In genomic region chr17:10053976-10054551, GRCh38 we compare ENCODE assay signal across 24 cellular contexts.
DNase-seq lines count a peak whose midpoint lies in the region; ATAC-seq and TF ChIP-seq lines count a peak whose summit lies in the region.
"Had no signal": no experiment of that assay in that cellular context is flagged by ENCODE, and none has a peak within 500 bp of the region (broad histone marks: within the 10 kb centered on the region; RNA-seq: fewer than 3 reads in every experiment).

No MANE protein-coding gene starts in this region.

- no peak for TF ChIP-seq EP300 in ovary (IDR thresholded peaks at IDR 0.05)

- BruUV-seq in mammary epithelial cell (replicated peaks; lab: Mats Ljungman, UMichigan) = no TSS peak

- no peaks in the 10 kb centered on the region for H3K36me3 ChIP-seq in breast epithelium
- H3K36me3 ChIP-seq in mammary epithelial cell (ENCODE audit: insufficient read depth, low read length) = no peaks in the 10 kb centered on the region
- no peaks in the 10 kb centered on the region for H3K36me3 ChIP-seq in heart left ventricle
- H3K36me3 ChIP-seq in uterus = no peaks in the 10 kb centered on the region
- no peaks in the 10 kb centered on the region for H3K36me3 ChIP-seq in ovary
- H3K36me3 ChIP-seq in neural progenitor cell = no peaks in the 10 kb centered on the region
- H3K36me3 ChIP-seq: vagina had no signal

- H3K4me1 ChIP-seq in breast epithelium = no peaks in the 10 kb centered on the region
- no peaks in the 10 kb centered on the region for H3K4me1 ChIP-seq in mammary epithelial cell (ENCODE audit: insufficient read depth, low read length)
- H3K4me1 ChIP-seq in heart left ventricle = peaks cover 0 to 39% (median 10%) of the 10 kb centered on the region in 12 donors
- no peaks in the 10 kb centered on the region for H3K4me1 ChIP-seq in uterus
- no peaks in the 10 kb centered on the region for H3K4me1 ChIP-seq in ovary (ENCODE audit: insufficient read depth)
- H3K4me1 ChIP-seq in neural progenitor cell = no peaks in the 10 kb centered on the region

- H3K27ac Mint-ChIP-seq in nephron (peak overlapping the region; percentile 57 to 85 (median 68)), neural progenitor cell (no peak overlapping the region)
- H3K27ac Mint-ChIP-seq: activated naive CD4-positive, alpha-beta T cell treated with anti-CD3 and anti-CD28 coated beads for 36 hours; activated T-helper 1 cell treated with anti-CD3 and anti-CD28 coated beads, Interleukin-12 subunit alpha, Interleukin-12 subunit beta, Interleukin-2, Interleukin-4 antibody, amounts not matched to agents 30 ng/mL and 10 ng/mL and 1 ng/mL, durations not matched to agents 14 hours and 24 hours and 36 hours had no signal

- H2AFZ ChIP-seq in mammary epithelial cell (ENCODE audit: low read depth, low read length) = no peak overlapping the region
- no peak overlapping the region for H2AFZ ChIP-seq in neural progenitor cell (replicated peaks)

- TF ChIP-seq POLR2A in breast epithelium (IDR thresholded peaks at IDR 0.05) = no peak
- TF ChIP-seq POLR2A in heart left ventricle (IDR thresholded peaks at IDR 0.05) = no peak
- TF ChIP-seq POLR2A in uterus (IDR thresholded peaks at IDR 0.05) = no peak
- TF ChIP-seq POLR2A in ovary (IDR thresholded peaks at IDR 0.05) = no peak

- intact Hi-C loops in breast epithelium (cut with DNase I; ENCODE audit: low total_unique reads) (no loop called here), mammary epithelial cell (cut with micrococcal nuclease) (no loop called here), heart left ventricle (cut with DNase I) (no loop called here), uterus (cut with DNase I; ENCODE audit: low total_unique reads) (no loop called here), ovary (cut with DNase I) (no loop called here)

- WGBS in mammary epithelial cell (ENCODE audit: low coverage, missing lambda C conversion rate) = 69% methylated on average over 8 of the region's 8 CpGs
- WGBS in heart left ventricle, 4 donors = 63 to 81% (median 71%) methylated on average over 8 of the region's 8 CpGs
- WGBS in ovary, 3 donors = 45 to 56% (median 56%) methylated on average over 8 of the region's 8 CpGs

- H3K36me3 Mint-ChIP-seq in nephron (ENCODE audit: low read depth) (no peaks in the 10 kb centered on the region), neural progenitor cell (no peaks in the 10 kb centered on the region)

- H3K4me1 Mint-ChIP-seq in nephron = peaks cover 44% of the 10 kb centered on the region
- peaks cover 8% of the 10 kb centered on the region for H3K4me1 Mint-ChIP-seq in neural progenitor cell

- H3K27me3 ChIP-seq in breast epithelium (no peaks in the 10 kb centered on the region), mammary epithelial cell (ENCODE audit: insufficient read depth, low read length) (no peaks in the 10 kb centered on the region), heart left ventricle (no peaks in the 10 kb centered on the region), uterus (no peaks in the 10 kb centered on the region), ovary (no peaks in the 10 kb centered on the region), neural progenitor cell (no peaks in the 10 kb centered on the region)
- H3K27me3 ChIP-seq: testis, vagina had no signal

- no peak for TF ChIP-seq CTCF in breast epithelium (IDR thresholded peaks at IDR 0.05)
- no peak for TF ChIP-seq CTCF in mammary epithelial cell (conservative IDR thresholded peaks at IDR 0.05 in 1 of 2, IDR thresholded peaks at IDR 0.05 in 1 of 2; ENCODE audit: extremely low read depth in 1 of 2, insufficient read depth in 1 of 2, low read depth in 1 of 2, low read length in 2 of 2)
- TF ChIP-seq CTCF in heart left ventricle (IDR thresholded peaks at IDR 0.05) = no peak
- no peak for TF ChIP-seq CTCF in nephron (IDR thresholded peaks at IDR 0.05; ENCODE audit: unreplicated experiment in 3 of 3)
- TF ChIP-seq CTCF in uterus (IDR thresholded peaks at IDR 0.05) = no peak
- no peak for TF ChIP-seq CTCF in ovary (IDR thresholded peaks at IDR 0.05)
- TF ChIP-seq CTCF in neural progenitor cell (IDR thresholded peaks at IDR 0.05) = no peak

- dilution Hi-C loops in mammary epithelial cell (cut with HindIII; ENCODE audit: low sequenced_read_pairs) = loop anchor here (5.0 kb wide), 1 partner anchor 37 kb away; no protein-coding TSS in a partner anchor

- H3K9me3 ChIP-seq in breast epithelium = no peaks in the 10 kb centered on the region
- H3K9me3 ChIP-seq in mammary epithelial cell (replicated peaks; ENCODE audit: insufficient read depth, low read length) = peaks cover 24% of the 10 kb centered on the region
- no peaks in the 10 kb centered on the region for H3K9me3 ChIP-seq in heart left ventricle
- H3K9me3 ChIP-seq in uterus = no peaks in the 10 kb centered on the region
- H3K9me3 ChIP-seq in ovary = no peaks in the 10 kb centered on the region
- H3K9me3 ChIP-seq in neural progenitor cell (ENCODE audit: low read depth) = no peaks in the 10 kb centered on the region
- H3K9me3 ChIP-seq: testis, vagina had no signal

- H3K27ac ChIP-seq in breast epithelium (peak overlapping the region; percentile 46 to 78), mammary epithelial cell (ENCODE audit: insufficient read depth, low read depth, low read length) (no peak overlapping the region), heart left ventricle (peak overlapping the region in 10 of 12 donors; percentile 13 to 76 (median 54)), uterus (peak overlapping the region; percentile 38 to 43), ovary (no peak overlapping the region), neural progenitor cell (no peak overlapping the region)
- H3K27ac ChIP-seq: 22Rv1, testis, vagina had no signal

- H3K4me3 Mint-ChIP-seq in nephron (no peak overlapping the region), neural progenitor cell (no peak overlapping the region)
- H3K4me3 Mint-ChIP-seq: activated naive CD4-positive, alpha-beta T cell treated with anti-CD3 and anti-CD28 coated beads for 36 hours; activated T-helper 1 cell treated with anti-CD3 and anti-CD28 coated beads, Interleukin-12 subunit alpha, Interleukin-12 subunit beta, Interleukin-2, Interleukin-4 antibody, amounts not matched to agents 30 ng/mL and 10 ng/mL and 1 ng/mL, durations not matched to agents 14 hours and 24 hours and 36 hours had no signal

- H3K4me3 ChIP-seq in breast epithelium (peak overlapping the region in 1 of 3 donors; percentile 15), mammary epithelial cell (replicated peaks in 1 of 3; ENCODE audit: insufficient read depth in 1 of 3, low read depth in 2 of 3, low read length in 3 of 3) (no peak overlapping the region), heart left ventricle (no peak overlapping the region), uterus (no peak overlapping the region), ovary (no peak overlapping the region), neural progenitor cell (no peak overlapping the region)
- H3K4me3 ChIP-seq: testis, vagina had no signal

- in situ Hi-C loops in mammary epithelial cell (cut with MboI; ENCODE audit: low sequenced_read_pairs in 2 of 2) = no loop called here

- no peak overlapping the region for H3K9ac ChIP-seq in mammary epithelial cell (ENCODE audit: insufficient read depth, low read length)
- H3K9ac ChIP-seq in neural progenitor cell = no peak overlapping the region

- H3K9me3 Mint-ChIP-seq in nephron = no peaks in the 10 kb centered on the region
- peaks cover 3% of the 10 kb centered on the region for H3K9me3 Mint-ChIP-seq in neural progenitor cell
- H3K9me3 Mint-ChIP-seq: activated T-helper 1 cell treated with anti-CD3 and anti-CD28 coated beads, Interleukin-12 subunit alpha, Interleukin-12 subunit beta, Interleukin-2, Interleukin-4 antibody, amounts not matched to agents 30 ng/mL and 10 ng/mL and 1 ng/mL, durations not matched to agents 14 hours and 24 hours and 36 hours had no signal

- CTCF ChIA-PET in mammary epithelial cell (lab: Charles Lee; ENCODE audit: low non-redundant PET) = no interaction called here

- H4K20me1 ChIP-seq in mammary epithelial cell (ENCODE audit: insufficient read depth, low read length) (no peaks in the 10 kb centered on the region), neural progenitor cell (ENCODE audit: low read depth) (no peaks in the 10 kb centered on the region)

- H3K79me2 ChIP-seq in mammary epithelial cell (ENCODE audit: insufficient read depth, low read length) (no peaks in the 10 kb centered on the region), neural progenitor cell (ENCODE audit: low read depth) (no peaks in the 10 kb centered on the region)

- H3K27me3 Mint-ChIP-seq in nephron (ENCODE audit: low read depth) (peaks cover 10% of the 10 kb centered on the region), neural progenitor cell (ENCODE audit: insufficient read depth, low read depth) (peaks cover 3% of the 10 kb centered on the region)

- H3F3A ChIP-seq in neural progenitor cell (ENCODE audit: low read depth) = no peaks in the 10 kb centered on the region

- H3K4me2 ChIP-seq in mammary epithelial cell (ENCODE audit: insufficient read depth, low read depth, low read length) (no peak overlapping the region), neural progenitor cell (no peak overlapping the region)

- ATAC-seq in heart left ventricle = peak in 1 of 4 donors; percentile 13
- no peak for ATAC-seq in HG02938 (IDR thresholded peaks at IDR 0.05; ENCODE audit: unreplicated experiment)
- ATAC-seq: HCT116 had no signal

- no peak for DNase-seq in breast epithelium (ENCODE audit: low spot score in 2 of 2)
- DNase-seq in mammary epithelial cell = no peak
- peak in 1 of 5 donors; percentile 51 for DNase-seq in heart left ventricle
- DNase-seq in uterus = no peak
- no peak for DNase-seq in ovary
- no peak for DNase-seq in neural progenitor cell (ENCODE audit: low spot score)
- DNase-seq: activated CD4-positive, alpha-beta T cell treated with anti-CD3 and anti-CD28 coated beads, Interleukin-2, amount 50 U/mL, for 48 hours; activated CD4-positive, CD25-positive, alpha-beta regulatory T cell; activated naive CD4-positive, alpha-beta T cell treated with anti-CD3 and anti-CD28 coated beads for 36 hours; amniotic stem cell; cortex of kidney; DND-41; NCI-H1105 treated with DMSO at 0.1 percent for 48 hours; NCI-H2081 treated with DMSO at 0.1 percent for 48 hours; NCI-H345; NCI-H774; T-helper 1 cell; testis had no signal

Comparison
In these comparisons a context has a peak if more than half of its experiments do, and no peak if none do; other contexts are left out.
1. H3K27ac ChIP-seq: peak in breast epithelium (2 of 2), heart left ventricle (10 of 12) and uterus (2 of 2); none in mammary epithelial cell (single experiment), ovary (0 of 2) and neural progenitor cell (single experiment).